In genomic region chr1:246477634-246478033, GRCh38 we compare ENCODE assay signal across 29 cellular contexts.
"Had no signal": no experiment of that assay in that cellular context is flagged by ENCODE, and none has a peak within 500 bp of the region (broad histone marks: within the 10 kb centered on the region; RNA-seq: fewer than 3 reads in every experiment).

No MANE protein-coding gene starts in this region.

- H3K4me3 ChIP-seq: MG63, SJCRH30, SK-N-MC had no signal

- ATAC-seq: Panc1 had no signal

- DNase-seq: activated CD4-positive, alpha-beta memory T cell treated with anti-CD3 and anti-CD28 coated beads, Interleukin-2, amount 10 ng/mL, durations not matched to agents 7 days and 5 days; activated CD4-positive, alpha-beta T cell treated with anti-CD3 and anti-CD28 coated beads for 4 hours; activated CD4-positive, alpha-beta T cell treated with anti-CD3 and anti-CD28 coated beads, Interleukin-2, amount 50 U/mL, for 1 hour; activated CD4-positive, CD25-positive, alpha-beta regulatory T cell; activated gamma-delta T cell; activated naive CD4-positive, alpha-beta T cell treated with anti-CD3 and anti-CD28 coated beads for 36 hours; activated T-cell treated with anti-CD3 and anti-CD28 coated beads, Interleukin-2, amount 50 U/mL, for 4 hours; amniotic stem cell; aorta; brain microvascular endothelial cell; central memory CD4-positive, alpha-beta T cell; Kasumi-1; KG1; MG63; NCI-H1048; NCI-H1105 treated with DMSO at 0.1 percent for 48 hours; NCI-H1436; NCI-H1694; NCI-H1930; NCI-H2081 treated with DMSO at 0.1 percent for 48 hours; NCI-H226; NCI-H524 treated with DMSO at 0.1 percent for 48 hours; SHP77; SJCRH30; T1000; WERI-Rb-1 had no signal

- H3K27me3 Mint-ChIP-seq: activated CD4-positive, alpha-beta memory T cell treated with anti-CD3 and anti-CD28 coated beads, Interleukin-2, amount 10 ng/mL, durations not matched to agents 7 days and 5 days had no signal

- H3K36me3 ChIP-seq: brain microvascular endothelial cell, MG63, SJCRH30, WERI-Rb-1 had no signal

- H3K27ac ChIP-seq: brain microvascular endothelial cell, SJCRH30, SK-N-MC, WERI-Rb-1 had no signal

- H3K27ac Mint-ChIP-seq: activated CD4-positive, alpha-beta memory T cell treated with anti-CD3 and anti-CD28 coated beads, Interleukin-2, amount 10 ng/mL, durations not matched to agents 7 days and 5 days; activated naive CD4-positive, alpha-beta T cell treated with anti-CD3 and anti-CD28 coated beads for 36 hours; activated T-helper 2 cell treated with anti-CD3 and anti-CD28 coated beads, Interferon-gamma antibody, Interleukin-2, Interleukin-4, amounts not matched to agents 10 μg/mL and 5 μg/mL and 100 μg/mL, durations not matched to agents 14 hours and 24 hours and 36 hours had no signal

- H3K4me1 ChIP-seq: SJCRH30 had no signal

- H3K9me3 Mint-ChIP-seq: activated CD4-positive, alpha-beta memory T cell treated with anti-CD3 and anti-CD28 coated beads, Interleukin-2, amount 10 ng/mL, durations not matched to agents 7 days and 5 days; activated naive CD4-positive, alpha-beta T cell treated with anti-CD3 and anti-CD28 coated beads for 36 hours; activated T-cell treated with anti-CD3 and anti-CD28 coated beads, Interleukin-2, amount 50 U/mL, for 4 hours; activated T-helper 2 cell treated with anti-CD3 and anti-CD28 coated beads, Interferon-gamma antibody, Interleukin-2, Interleukin-4, amounts not matched to agents 10 μg/mL and 5 μg/mL and 100 μg/mL, durations not matched to agents 14 hours and 24 hours and 36 hours had no signal

- H3K9me3 ChIP-seq: MG63, SJCRH30 had no signal

- H3K27me3 ChIP-seq: brain microvascular endothelial cell, MG63, SJCRH30 had no signal

- H3K4me3 Mint-ChIP-seq: activated CD4-positive, alpha-beta memory T cell treated with anti-CD3 and anti-CD28 coated beads, Interleukin-2, amount 10 ng/mL, durations not matched to agents 7 days and 5 days; activated naive CD4-positive, alpha-beta T cell treated with anti-CD3 and anti-CD28 coated beads for 36 hours; activated T-cell treated with anti-CD3 and anti-CD28 coated beads, Interleukin-2, amount 50 U/mL, for 4 hours had no signal
